In the genomic region with DNA sequence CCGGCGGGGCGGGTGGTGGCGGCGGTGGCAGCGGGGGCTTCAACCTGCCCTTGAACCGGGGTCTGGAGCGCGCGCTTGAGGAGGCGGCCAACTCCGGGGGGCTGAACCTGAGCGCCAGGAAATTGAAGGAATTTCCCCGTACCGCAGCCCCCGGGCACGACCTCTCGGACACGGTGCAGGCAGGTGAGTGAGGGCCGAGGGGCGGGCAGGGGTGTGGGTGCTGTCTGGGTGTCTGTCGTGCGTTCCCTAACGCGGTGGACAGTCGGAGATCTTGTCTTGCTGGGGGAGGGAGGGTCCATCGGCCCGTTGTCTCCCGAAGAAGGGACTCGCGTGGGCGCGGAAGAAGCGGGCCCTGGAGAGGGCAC, we compare ENCODE assay signal across 8 cellular contexts. TPM values are rescaled to one million over a fixed set of nuclear protein-coding genes. Genes with fewer than 3 reads are reported as not detected.
A peak's percentile ranks its signal among the peaks of the same experiment; 100 is the strongest.
DNase-seq lines count a peak whose midpoint lies in the region; ATAC-seq and TF ChIP-seq lines count a peak whose summit lies in the region.

No MANE protein-coding gene starts in this region.

- peak overlapping the region; percentile 80 for H3K27ac ChIP-seq in mesodermal cell (ENCODE audit: low read depth, low read length, severe bottlenecking)

- H3K27me3 Mint-ChIP-seq in central memory CD8-positive, alpha-beta T cell, result peaks cover 9% of the 10 kb centered on the region

- H3K9me3 Mint-ChIP-seq in central memory CD8-positive, alpha-beta T cell, result no peaks in the 10 kb centered on the region

- no peak for TF ChIP-seq CTCF in LNCaP clone FGC (IDR thresholded peaks at IDR 0.05; ENCODE audit: control insufficient read depth, extremely low read depth, insufficient read depth)

- H3K4me1 ChIP-seq in mesodermal cell (ENCODE audit: control insufficient read depth, insufficient read depth, low read length, poor library complexity, severe bottlenecking), result peaks cover 17% of the 10 kb centered on the region

- H3K4me3 ChIP-seq in LNCaP clone FGC (ENCODE audit: low read depth, low read length) (peak overlapping the region; percentile 84), mesodermal cell (ENCODE audit: extremely low read depth, insufficient read depth, low read length, poor library complexity, severe bottlenecking) (peak overlapping the region; percentile 98)

- peak overlapping the region; percentile 85 for H3K4me3 Mint-ChIP-seq in central memory CD8-positive, alpha-beta T cell

- peaks cover 15% of the 10 kb centered on the region for H3K36me3 Mint-ChIP-seq in central memory CD8-positive, alpha-beta T cell (ENCODE audit: insufficient read depth)

- peak overlapping the region; percentile 89 for H3K27ac Mint-ChIP-seq in central memory CD8-positive, alpha-beta T cell (ENCODE audit: low read depth)

- WGBS in mesodermal cell (ENCODE audit: insufficient coverage in 2 of 2), 2 experiments, result 1% methylated on average over 11 to 24 of the region's 34 CpGs

- no peak for ATAC-seq in central memory CD8-positive, alpha-beta T cell (replicated peaks; ENCODE audit: extremely low read depth, poor library complexity, severe bottlenecking)

- no peaks in the 10 kb centered on the region for H3K36me3 ChIP-seq in mesodermal cell (ENCODE audit: control insufficient read depth, insufficient read depth, low read length)

- DNase-seq in NCI-H1417 (lab: John Stamatoyannopoulos, UW) (peak in 2 of 3 experiments; percentile 70 to 73), NCI-H1417 treated with DMSO at 0.1 percent for 48 hours (lab: John Stamatoyannopoulos, UW) (no peak), LNCaP clone FGC (ENCODE audit: low read depth) (no peak), GOT3 (lab: John Stamatoyannopoulos, UW) (no peak), NCI-H446 treated with DMSO at 0.1 percent for 48 hours (lab: John Stamatoyannopoulos, UW) (no peak), RKO (ENCODE audit: low spot score) (no peak)
- DNase-seq in central memory CD8-positive, alpha-beta T cell (ENCODE audit: low spot score in 2 of 2), result peak in 1 of 2 donors; percentile 16

- H3K9me3 ChIP-seq in mesodermal cell (ENCODE audit: control insufficient read depth, low read length), result no peaks in the 10 kb centered on the region

- peaks cover 47% of the 10 kb centered on the region for H3K4me1 Mint-ChIP-seq in central memory CD8-positive, alpha-beta T cell

RNA-seq across cellular contexts. Expression of a gene that starts 0.5 kb away (rescaled TPM):
- polyA plus RNA-seq in mesodermal cell (2013, experiment 1 of 2), result 18.0 TPM
- 18.1 TPM for polyA plus RNA-seq in mesodermal cell (2013, experiment 2 of 2)

Comparison
In these comparisons a context has a peak if more than half of its experiments do, and no peak if none do; other contexts are left out.
1. DNase-seq: peak in NCI-H1417 (2 of 3); none in NCI-H1417 treated with DMSO at 0.1 percent for 48 hours (single experiment), LNCaP clone FGC (single experiment), GOT3 (single experiment), NCI-H446 treated with DMSO at 0.1 percent for 48 hours (single experiment) and RKO (single experiment).